ENCODE assay signal across 8 cellular contexts in the genomic region with DNA sequence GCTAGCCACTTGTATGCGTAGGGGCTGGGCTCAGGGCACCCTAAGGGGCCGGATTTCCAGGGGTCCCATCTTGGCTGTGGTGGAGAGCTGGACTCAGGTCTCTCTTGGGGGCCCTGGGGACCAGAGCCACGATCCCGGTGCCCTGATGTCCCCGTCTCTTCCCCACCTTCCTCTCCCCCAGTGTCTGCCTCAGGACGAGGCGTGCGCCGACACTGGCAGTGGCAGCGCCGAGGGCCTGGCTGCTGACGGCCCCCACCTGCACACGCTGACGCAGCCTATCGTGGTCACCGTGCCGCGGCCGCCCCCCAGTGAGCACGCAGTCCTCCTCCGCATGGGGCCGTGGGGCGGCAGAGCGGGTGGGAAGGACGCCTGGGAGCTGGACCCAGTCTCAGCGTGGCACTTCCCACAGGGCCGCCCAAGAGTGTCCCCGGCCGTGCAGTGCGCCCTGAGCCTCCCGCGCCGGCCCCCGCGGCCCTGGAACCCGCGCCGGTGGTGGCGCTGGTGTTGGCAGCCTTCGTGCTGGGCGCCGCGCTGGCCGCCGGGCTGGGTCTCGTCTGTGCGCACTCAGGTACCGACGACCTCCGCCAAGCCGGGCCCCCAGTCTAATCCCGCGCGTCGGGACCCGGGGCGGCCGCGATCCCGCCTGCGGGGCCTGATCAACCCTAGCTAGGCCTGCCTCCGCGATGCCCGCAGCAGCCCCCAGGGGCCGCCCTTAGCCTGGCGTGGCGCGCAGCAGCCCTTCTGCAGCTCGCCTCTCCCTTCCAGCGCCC. TPM values are rescaled to one million over a fixed set of nuclear protein-coding genes. Genes with fewer than 3 reads are reported as not detected.
DNase-seq lines count a peak whose midpoint lies in the region; ATAC-seq, FAIRE-seq and TF ChIP-seq lines count a peak whose summit lies in the region.

No MANE protein-coding gene starts in this region.

- peak overlapping the region; percentile 66 for H2AFZ ChIP-seq in astrocyte (ENCODE audit: low read depth, low read length)

- H3K4me3 Mint-ChIP-seq in T-cell (peak overlapping the region; percentile 69 to 76 (median 72)), astrocyte (ENCODE audit: unreplicated experiment) (peak overlapping the region; percentile 83)

- POLR2A ChIA-PET in T-cell (lab: Charles Lee), result no interaction called here

- H3K9ac ChIP-seq in astrocyte (ENCODE audit: low read length), result no peak overlapping the region

- peak; percentile 58 for TF ChIP-seq CTCF in AG09319 (IDR thresholded peaks at IDR 0.05; ENCODE audit: low read depth, low read length)
- TF ChIP-seq CTCF in astrocyte (IDR thresholded peaks at IDR 0.05; ENCODE audit: insufficient read depth, low read depth, low read length), result peak; percentile 10

- CTCF ChIA-PET in T-cell (lab: Charles Lee), result interaction anchor here in 1 of 2 donors (0.6 to 1.1 kb wide), 3 partner anchors 11 to 84 kb away, joined by 3 to 6 read pairs (median 3); a partner anchor contains a TSS

- H3K79me2 ChIP-seq in astrocyte (ENCODE audit: insufficient read depth, low read length), result peaks cover 6% of the 10 kb centered on the region

- H3K4me1 Mint-ChIP-seq in T-cell (peaks cover 29 to 46% (median 35%) of the 10 kb centered on the region in 3 donors), astrocyte (ENCODE audit: low read depth, unreplicated experiment) (peaks cover 3% of the 10 kb centered on the region)

- H3K36me3 Mint-ChIP-seq in T-cell (peaks cover 7% of the 10 kb centered on the region), astrocyte (ENCODE audit: low read depth, unreplicated experiment) (no peaks in the 10 kb centered on the region)

- H3K27ac Mint-ChIP-seq in T-cell (no peak overlapping the region), astrocyte (ENCODE audit: unreplicated experiment) (no peak overlapping the region)

- DNase-seq in AG09319 (ENCODE audit: extremely low read depth, low read depth), result no peak
- peak; percentile 46 for DNase-seq in HCEC 1CT
- peak in 26 of 34 experiments; percentile 25 to 65 (median 45) for DNase-seq in T-cell
- DNase-seq in astrocyte (ENCODE audit: low read depth), result peak; percentile 19
- DNase-seq in iPS DF 6.9 (ENCODE audit: low read depth, low spot score), result no peak
- peak; percentile 60 for DNase-seq in stimulated activated CD4-positive, alpha-beta T cell treated with anti-CD3 and anti-CD28 coated beads, Interleukin-12 subunit alpha, Interleukin-12 subunit beta, amount 100 ng/mL, for 4 hours
- no peak for DNase-seq in hippocampal formation (lab: John Stamatoyannopoulos, UW)

- no peaks in the 10 kb centered on the region for H3K9me3 Mint-ChIP-seq in T-cell
- H3K9me3 Mint-ChIP-seq in astrocyte (ENCODE audit: unreplicated experiment), result no peaks in the 10 kb centered on the region

- H3K36me3 ChIP-seq in astrocyte (ENCODE audit: insufficient read depth, low read length) (no peaks in the 10 kb centered on the region), iPS DF 6.9 (ENCODE audit: control insufficient read depth, insufficient read depth, low read length) (peaks cover 6% of the 10 kb centered on the region; the same call in 1 of the 2 replicates)

- peak overlapping the region; percentile 78 for H3K4me2 ChIP-seq in astrocyte (ENCODE audit: low read length)

- peaks cover 17% of the 10 kb centered on the region for H4K20me1 ChIP-seq in astrocyte (ENCODE audit: insufficient read depth, low read length)

- H3K4me1 ChIP-seq in astrocyte (ENCODE audit: insufficient read depth, low read length), result peaks cover 30% of the 10 kb centered on the region
- H3K4me1 ChIP-seq in iPS DF 6.9 (ENCODE audit: control insufficient read depth, insufficient read depth, low read length), result no peaks in the 10 kb centered on the region; the same call in 1 of the 2 replicates

- H3K4me3 ChIP-seq in astrocyte (ENCODE audit: insufficient read depth, low read depth, low read length), result no peak overlapping the region
- peak overlapping the region; percentile 55; the same call in 1 of the 2 replicates for H3K4me3 ChIP-seq in iPS DF 6.9 (ENCODE audit: low read length)

- H3K27me3 Mint-ChIP-seq in T-cell, result peaks cover 10 to 38% of the 10 kb centered on the region in 2 donors
- peaks cover 13% of the 10 kb centered on the region for H3K27me3 Mint-ChIP-seq in astrocyte (ENCODE audit: low read depth, unreplicated experiment)

- H3K9me3 ChIP-seq in astrocyte (ENCODE audit: insufficient read depth, low read depth, low read length) (no peaks in the 10 kb centered on the region), iPS DF 6.9 (ENCODE audit: control insufficient read depth, insufficient read depth, low read length) (no peaks in the 10 kb centered on the region)

- ATAC-seq in T-cell (replicated peaks in 1 of 4), result peak; percentile 8 to 19 (median 15)
- ATAC-seq in GM19023 (IDR thresholded peaks at IDR 0.05; ENCODE audit: unreplicated experiment), result no peak

- H3K27ac ChIP-seq in astrocyte (ENCODE audit: low read depth, low read length) (no peak overlapping the region), iPS DF 6.9 (ENCODE audit: low read length) (no peak overlapping the region)

- no CpG with 5 or more reads among the region's 70 CpGs for WGBS in iPS DF 6.9 (ENCODE audit: insufficient coverage, insufficient read length)

- FAIRE-seq in astrocyte (lab: Jason Lieb, UNC), result no peak

- H3K27me3 ChIP-seq in astrocyte (ENCODE audit: insufficient read depth, low read length), result peaks cover 22% of the 10 kb centered on the region
- peaks cover 13% of the 10 kb centered on the region for H3K27me3 ChIP-seq in iPS DF 6.9 (ENCODE audit: control insufficient read depth, insufficient read depth, low read length)

RNA-seq across cellular contexts. Expression of a gene that starts 2.7 kb away (rescaled TPM):
- 10 to 100 TPM in 4 of 5 donors, 1 to 10 TPM in 1; 9.0 to 22.9 (median 18.6) TPM for total RNA-seq in T-cell
- 14.7 and 15.2 TPM in 2 replicates for total RNA-seq in astrocyte

RNA-seq across cellular contexts. Expression of a gene that starts 2.8 kb away (rescaled TPM):
- total RNA-seq in T-cell (1 to 10 TPM in 3 of 5 donors, under 1 TPM in 2; 0.76 to 4.5 (median 1.3) TPM), astrocyte (2.8 and 4.6 TPM in 2 replicates)

RNA-seq across cellular contexts. Expression of a gene that starts 8.5 kb away (rescaled TPM):
- total RNA-seq in T-cell (under 1 TPM in 4 of 5 donors, not detected in 1; 0.19 to 0.47 (median 0.30) TPM), astrocyte (49.5 and 55.9 TPM in 2 replicates)

RNA-seq across cellular contexts. Expression of a gene that starts 13.8 kb away (rescaled TPM):
- total RNA-seq in T-cell, result 10 to 100 TPM; 68.1 to 93.1 (median 73.5) TPM
- 20.9 and 22.9 TPM in 2 replicates for total RNA-seq in astrocyte

RNA-seq across cellular contexts. Expression of a gene that starts 26.0 kb away (rescaled TPM):
- 10 to 100 TPM; 72.7 to 99.4 (median 90.3) TPM for total RNA-seq in T-cell
- 60.5 and 71.1 TPM in 2 replicates for total RNA-seq in astrocyte

Comparison
In these comparisons a context has a peak if more than half of its experiments do, and no peak if none do; other contexts are left out.
1. DNase-seq: peak in HCEC 1CT (single experiment), T-cell (26 of 34), astrocyte (single experiment) and stimulated activated CD4-positive, alpha-beta T cell treated with anti-CD3 and anti-CD28 coated beads, Interleukin-12 subunit alpha, Interleukin-12 subunit beta, amount 100 ng/mL, for 4 hours (single experiment); none in AG09319 (single experiment), iPS DF 6.9 (single experiment) and hippocampal formation (0 of 2).
2. RNA of a gene that starts 8.5 kb away (total RNA-seq): 49.5 to 55.9 TPM in astrocyte; 0.19 to 0.47 TPM in T-cell; every median in the first group is over 10 times any median in the second.